Comparison of ENCODE assay signal across 16 cellular contexts in the genomic region with DNA sequence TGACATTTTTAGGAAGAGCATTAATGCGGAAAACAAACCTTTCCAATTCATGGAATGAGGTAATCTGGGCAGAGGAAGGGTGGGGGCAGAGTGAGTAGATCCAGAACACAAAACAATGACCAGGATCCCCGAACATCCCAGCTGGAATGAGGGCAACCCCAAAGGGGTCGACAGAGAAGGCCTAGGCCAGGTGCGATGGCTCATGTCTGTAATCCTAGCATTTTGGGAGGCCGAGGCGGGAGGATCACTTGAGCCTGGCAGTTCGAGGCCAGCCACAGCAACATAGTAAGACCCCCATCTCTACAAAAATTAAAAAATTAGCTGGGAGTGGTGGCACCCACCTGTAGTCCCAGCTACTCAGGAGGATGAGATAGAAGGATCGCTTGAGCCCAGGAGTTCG.
DNase-seq lines count a peak whose midpoint lies in the region; ATAC-seq, FAIRE-seq and TF ChIP-seq lines count a peak whose summit lies in the region.
"Had no signal": no experiment of that assay in that cellular context is flagged by ENCODE, and none has a peak within 500 bp of the region (broad histone marks: within the 10 kb centered on the region; RNA-seq: fewer than 3 reads in every experiment).

No MANE protein-coding gene starts in this region.

- CTCF ChIA-PET in Caco-2 (lab: Charles Lee), result no interaction called here
- CTCF ChIA-PET in RWPE1 (lab: Yijun Ruan, JAX), result interaction anchor here (0.6 kb wide), 1 partner anchor 37 kb away, joined by 3 read pairs; no protein-coding TSS in a partner anchor

- H3K4me1 Mint-ChIP-seq in Caco-2 (ENCODE audit: low read depth, unreplicated experiment), result peaks cover 40% of the 10 kb centered on the region

- no peak overlapping the region for H3K4me2 ChIP-seq in parathyroid adenoma (ENCODE audit: low read length)
- H3K4me2 ChIP-seq: A549 had no signal

- H3K27ac Mint-ChIP-seq in Caco-2 (ENCODE audit: unreplicated experiment), result peak overlapping the region; percentile 37
- H3K27ac Mint-ChIP-seq: CD8-positive, alpha-beta T cell; H9 had no signal

- H3K79me2 ChIP-seq in parathyroid adenoma, result peaks cover 75% of the 10 kb centered on the region

- POLR2A ChIA-PET in Caco-2 (lab: Charles Lee), result no interaction called here
- POLR2A ChIA-PET in RWPE1 (lab: Yijun Ruan, JAX; ENCODE audit: low non-redundant PET), result no interaction called here

- H3K27me3 Mint-ChIP-seq in Caco-2 (ENCODE audit: insufficient read depth, unreplicated experiment), result no peaks in the 10 kb centered on the region

- H3K4me3 ChIP-seq in Caco-2 (ENCODE audit: low read depth, low read length), result no peak overlapping the region
- no peak overlapping the region for H3K4me3 ChIP-seq in parathyroid adenoma (ENCODE audit: low read depth, low read length)
- H3K4me3 ChIP-seq in WERI-Rb-1 (ENCODE audit: low read depth, low read length), result no peak overlapping the region
- H3K4me3 ChIP-seq in body of pancreas, result no peak overlapping the region
- H3K4me3 ChIP-seq: A549 had no signal

- TF ChIP-seq POLR2A in body of pancreas (IDR thresholded peaks at IDR 0.05), result no peak

- H3K36me3 Mint-ChIP-seq in Caco-2 (ENCODE audit: insufficient read depth, unreplicated experiment), result peaks cover 26% of the 10 kb centered on the region
- H3K36me3 Mint-ChIP-seq: CD8-positive, alpha-beta T cell had no signal

- H3K9ac ChIP-seq in parathyroid adenoma, result no peak overlapping the region

- intact Hi-C loops in Caco-2 (cut with micrococcal nuclease; ENCODE audit: unreplicated experiment), result no loop called here
- intact Hi-C loops in body of pancreas (cut with DNase I), result no loop called here

- no peak overlapping the region for H3K4me3 Mint-ChIP-seq in Caco-2 (ENCODE audit: unreplicated experiment)
- H3K4me3 Mint-ChIP-seq: CD14-positive monocyte; CD8-positive, alpha-beta T cell; H9 had no signal

- H3K9me3 ChIP-seq in Caco-2, result no peaks in the 10 kb centered on the region
- no peaks in the 10 kb centered on the region for H3K9me3 ChIP-seq in parathyroid adenoma (ENCODE audit: control insufficient read depth, low read length)
- no peaks in the 10 kb centered on the region for H3K9me3 ChIP-seq in WERI-Rb-1 (ENCODE audit: severe bottlenecking)
- H3K9me3 ChIP-seq in body of pancreas, result no peaks in the 10 kb centered on the region
- H3K9me3 ChIP-seq: A549, BE2C had no signal

- no peaks in the 10 kb centered on the region for H3K36me3 ChIP-seq in Caco-2 (ENCODE audit: control insufficient read depth, insufficient read depth, low read length)
- H3K36me3 ChIP-seq in parathyroid adenoma (ENCODE audit: control insufficient read depth, insufficient read depth, low read length), result no peaks in the 10 kb centered on the region
- no peaks in the 10 kb centered on the region for H3K36me3 ChIP-seq in WERI-Rb-1
- no peaks in the 10 kb centered on the region for H3K36me3 ChIP-seq in body of pancreas (replicated peaks in 1 of 2; ENCODE audit: insufficient read depth in 1 of 2, low read depth in 2 of 2)
- H3K36me3 ChIP-seq: BE2C had no signal

- peak overlapping the region; percentile 90 for H3K27ac ChIP-seq in C4-2B
- H3K27ac ChIP-seq in parathyroid adenoma, result peak overlapping the region; percentile 83
- H3K27ac ChIP-seq in RWPE1, result no peak overlapping the region
- H3K27ac ChIP-seq in WERI-Rb-1, result no peak overlapping the region
- H3K27ac ChIP-seq in body of pancreas, result no peak overlapping the region
- H3K27ac ChIP-seq: A549 had no signal

- H3K27me3 ChIP-seq in Caco-2 (replicated peaks; ENCODE audit: control insufficient read depth, insufficient read depth, low read length) (no peaks in the 10 kb centered on the region), parathyroid adenoma (ENCODE audit: control insufficient read depth, insufficient read depth, low read length) (no peaks in the 10 kb centered on the region), WERI-Rb-1 (ENCODE audit: insufficient read depth, low read depth, severe bottlenecking) (no peaks in the 10 kb centered on the region), body of pancreas (no peaks in the 10 kb centered on the region)
- H3K27me3 ChIP-seq: BE2C had no signal

- WGBS in body of pancreas, 2 donors, result 97 to 98% methylated on average over 9 of the region's 9 CpGs

- H2AFZ ChIP-seq in parathyroid adenoma, result no peak overlapping the region

- no peaks in the 10 kb centered on the region for H3K9me3 Mint-ChIP-seq in Caco-2 (ENCODE audit: unreplicated experiment)
- H3K9me3 Mint-ChIP-seq: CD8-positive, alpha-beta T cell; H9 had no signal

- peaks cover 30% of the 10 kb centered on the region for H3K4me1 ChIP-seq in Caco-2
- peaks cover 73% of the 10 kb centered on the region for H3K4me1 ChIP-seq in parathyroid adenoma
- peaks cover 36% of the 10 kb centered on the region for H3K4me1 ChIP-seq in body of pancreas

- BruUV-seq in Caco-2 (replicated peaks; lab: Mats Ljungman, UMichigan), result no TSS peak

- TF ChIP-seq CTCF in C4-2B (conservative IDR thresholded peaks at IDR 0.05), result no peak
- no peak for TF ChIP-seq CTCF in Caco-2 (IDR thresholded peaks at IDR 0.05; ENCODE audit: insufficient read depth in 1 of 2, low read depth in 1 of 2, low read length in 1 of 2, severe bottlenecking in 1 of 2, unreplicated experiment in 1 of 2)
- no peak for TF ChIP-seq CTCF in parathyroid adenoma (IDR thresholded peaks at IDR 0.05)
- no peak for TF ChIP-seq CTCF in RWPE1 (conservative IDR thresholded peaks at IDR 0.05; ENCODE audit: low read depth)
- TF ChIP-seq CTCF in WERI-Rb-1 (IDR thresholded peaks at IDR 0.05; ENCODE audit: low read depth, low read length), result no peak
- no peak for TF ChIP-seq CTCF in D721Med (IDR thresholded peaks at IDR 0.05; ENCODE audit: insufficient read depth, missing control alignments)
- TF ChIP-seq CTCF in body of pancreas (IDR thresholded peaks at IDR 0.05), result no peak

- no peak for FAIRE-seq in D721Med (lab: Jason Lieb, UNC)
- FAIRE-seq: A549, GM12891 had no signal

- no peak for DNase-seq in Caco-2
- DNase-seq in kidney tubule cell (ENCODE audit: low spot score), result peak; percentile 47
- DNase-seq in RWPE1 (ENCODE audit: low spot score), result no peak
- no peak for DNase-seq in WERI-Rb-1
- no peak for DNase-seq in D721Med (ENCODE audit: insufficient read length, low spot score)
- DNase-seq in body of pancreas, result no peak
- DNase-seq: BE2C; CD8-positive, alpha-beta T cell; GOT3; H9; IMR-90 had no signal

- ATAC-seq in body of pancreas, result no peak
- ATAC-seq: A549; CD8-positive, alpha-beta T cell had no signal

Comparison
In these comparisons a context has a peak if more than half of its experiments do, and no peak if none do; other contexts are left out.
1. H3K27ac ChIP-seq: peak in C4-2B (single experiment) and parathyroid adenoma (single experiment); none in RWPE1 (single experiment), WERI-Rb-1 (single experiment) and body of pancreas (0 of 4).